8 cellular contexts compared by ENCODE assay signal in the genomic region with DNA sequence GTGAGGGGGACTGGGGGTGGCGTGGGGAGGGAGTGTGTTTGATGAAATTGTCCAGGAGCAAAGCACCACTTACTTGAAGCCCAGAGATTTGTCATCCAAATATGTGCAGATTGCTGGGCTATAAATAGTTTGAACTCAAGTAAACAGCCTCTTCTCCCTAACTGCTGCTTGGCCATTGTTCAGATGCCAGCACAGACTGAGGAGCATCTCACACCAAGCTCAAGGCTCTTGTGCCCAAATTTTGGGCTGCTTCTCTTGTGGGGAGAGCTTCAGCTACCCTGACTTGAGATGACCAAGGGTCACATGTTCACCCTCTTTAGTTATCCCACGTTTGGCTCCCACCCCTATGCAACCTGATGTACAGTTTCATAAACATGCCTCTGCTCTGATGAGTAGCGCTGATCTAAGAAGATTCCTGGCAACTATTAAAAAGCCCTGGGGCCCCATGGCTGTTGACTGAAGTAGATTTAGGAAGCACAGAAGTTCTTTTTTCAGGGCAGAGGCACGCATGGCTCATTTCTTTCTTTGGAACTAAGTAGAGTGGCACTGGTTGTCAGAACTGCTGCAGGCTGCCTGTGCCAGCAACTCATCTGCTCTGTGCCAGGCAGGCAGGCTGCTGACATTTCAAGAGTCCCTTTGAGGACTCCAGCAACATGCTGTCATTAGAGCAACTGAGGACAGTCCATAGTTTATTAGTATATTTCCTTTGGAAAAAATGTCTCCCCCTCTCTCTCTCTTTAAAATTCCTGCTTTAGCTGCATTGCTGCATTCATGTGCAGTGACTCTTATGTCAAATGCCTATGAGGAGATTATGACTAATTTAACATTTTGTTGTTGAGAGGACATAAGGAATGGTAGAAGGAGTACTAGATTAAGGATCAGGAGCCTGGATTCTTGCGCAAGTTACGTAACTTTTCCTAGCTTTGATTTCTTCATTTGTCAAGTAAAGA. TPM values are rescaled to one million over a fixed set of nuclear protein-coding genes. Genes with fewer than 3 reads are reported as not detected.
DNase-seq lines count a peak whose midpoint lies in the region; ATAC-seq and TF ChIP-seq lines count a peak whose summit lies in the region.

No MANE protein-coding gene starts in this region.

- no peaks in the 10 kb centered on the region for H3K27me3 Mint-ChIP-seq in activated T-cell treated with anti-CD3 and anti-CD28 coated beads, Interleukin-2, amount 50 U/mL, for 24 hours

- ATAC-seq in left lung (peak; percentile 58), HG02884 (IDR thresholded peaks at IDR 0.05; ENCODE audit: unreplicated experiment) (no peak), HG03432 (IDR thresholded peaks at IDR 0.05; ENCODE audit: unreplicated experiment) (no peak)

- H3K9me3 ChIP-seq in left lung (no peaks in the 10 kb centered on the region), thyroid gland (no peaks in the 10 kb centered on the region)

- no peaks in the 10 kb centered on the region for H3K9me3 Mint-ChIP-seq in activated T-cell treated with anti-CD3 and anti-CD28 coated beads, Interleukin-2, amount 50 U/mL, for 24 hours

- H3K4me1 Mint-ChIP-seq in activated T-cell treated with anti-CD3 and anti-CD28 coated beads, Interleukin-2, amount 50 U/mL, for 24 hours (ENCODE audit: low read depth) = peaks cover 20% of the 10 kb centered on the region

- H3K36me3 ChIP-seq in left lung (no peaks in the 10 kb centered on the region), thyroid gland (no peaks in the 10 kb centered on the region)

- TF ChIP-seq CTCF in cardiac fibroblast (IDR thresholded peaks at IDR 0.05; ENCODE audit: low read depth, low read length) (no peak), left lung (IDR thresholded peaks at IDR 0.05) (no peak), thyroid gland (IDR thresholded peaks at IDR 0.05) (no peak)

- H3K27me3 ChIP-seq in left lung = no peaks in the 10 kb centered on the region
- H3K27me3 ChIP-seq in thyroid gland = no peaks in the 10 kb centered on the region

- no peaks in the 10 kb centered on the region for H3K36me3 Mint-ChIP-seq in activated T-cell treated with anti-CD3 and anti-CD28 coated beads, Interleukin-2, amount 50 U/mL, for 24 hours (ENCODE audit: low read depth)

- TF ChIP-seq POLR2A in thyroid gland (IDR thresholded peaks at IDR 0.05) = peak in 1 of 2 donors; percentile 3

- H3K4me1 ChIP-seq in left lung (peaks cover 13 to 42% of the 10 kb centered on the region in 2 donors), thyroid gland (peaks cover 15 to 42% of the 10 kb centered on the region in 2 donors)

- H3K27ac Mint-ChIP-seq in activated T-cell treated with anti-CD3 and anti-CD28 coated beads, Interleukin-2, amount 50 U/mL, for 24 hours = no peak overlapping the region

- intact Hi-C loops in left lung (cut with DNase I) (no loop called here), thyroid gland (cut with DNase I) (no loop called here)

- H3K4me3 ChIP-seq in cardiac fibroblast (replicated peaks in 1 of 2; ENCODE audit: low read depth in 2 of 2, low read length in 2 of 2) (peak overlapping the region in 1 of 2 donors; percentile 25), left lung (no peak overlapping the region), thyroid gland (replicated peaks in 1 of 3) (no peak overlapping the region)

- H3K27ac ChIP-seq in left lung (peak overlapping the region; percentile 55 to 78), thyroid gland (peak overlapping the region; percentile 73 to 82 (median 78))

- no peak overlapping the region for H3K4me3 Mint-ChIP-seq in activated T-cell treated with anti-CD3 and anti-CD28 coated beads, Interleukin-2, amount 50 U/mL, for 24 hours

- 39% methylated on average over 6 of the region's 6 CpGs for WGBS in thyroid gland, 2 donors

- DNase-seq in HT1080 (ENCODE audit: low read depth) (peak; percentile 83), cardiac fibroblast (ENCODE audit: low read depth in 2 of 2) (peak; percentile 89 to 94), left lung (no peak), thyroid gland (peak; percentile 80 to 83), iPS-NIHi11 (ENCODE audit: low spot score) (no peak)
- no peak for DNase-seq in activated T-cell treated with anti-CD3 and anti-CD28 coated beads, Interleukin-2, amount 50 U/mL, for 24 hours

RNA-seq across cellular contexts. Expression of a gene that starts 9.6 kb away (rescaled TPM):
- 18.2 and 19.2 TPM in 2 replicates for total RNA-seq in HT1080 (2014; rRNA removed; shearing (Covaris generic))
- polyA plus RNA-seq in HT1080 (2015; cell fraction: cytosol; rRNA removed) = 19.7 and 19.8 TPM in 2 replicates
- polyA plus RNA-seq in HT1080 (2015; cell fraction: nucleus; rRNA removed) = 5.8 and 6.3 TPM in 2 replicates
- total RNA-seq in left lung (10 to 100 TPM; 40.1 to 42.1 TPM), thyroid gland (100 to 1,000 TPM; 108 to 145 (median 111) TPM)

RNA-seq across cellular contexts. Expression of a gene that starts 51.0 kb away (rescaled TPM):
- total RNA-seq in HT1080 (2014; rRNA removed; shearing (Covaris generic)) = 61.5 and 90.1 TPM in 2 replicates
- 117 and 126 TPM in 2 replicates for polyA plus RNA-seq in HT1080 (2015; cell fraction: cytosol; rRNA removed)
- 162 and 168 TPM in 2 replicates for polyA plus RNA-seq in HT1080 (2015; cell fraction: nucleus; rRNA removed)
- total RNA-seq in left lung (100 to 1,000 TPM; 110 to 123 TPM), thyroid gland (100 to 1,000 TPM; 113 to 140 (median 137) TPM)

Comparison
In these comparisons a context has a peak if more than half of its experiments do, and no peak if none do; other contexts are left out.
1. DNase-seq: peak in HT1080 (single experiment), cardiac fibroblast (2 of 2) and thyroid gland (2 of 2); none in left lung (0 of 2), iPS-NIHi11 (single experiment) and activated T-cell treated with anti-CD3 and anti-CD28 coated beads, Interleukin-2, amount 50 U/mL, for 24 hours (single experiment).